In genomic region chr6:47478233-47479155, GRCh38 we compare ENCODE assay signal across 1 cellular context.
A peak's percentile ranks its signal among the peaks of the same experiment; 100 is the strongest.
TF ChIP-seq lines count a peak whose summit lies in the region.

No MANE protein-coding gene starts in this region.

TF ChIP-seq in K562, 482 proteins besides CTCF, POLR2A, EP300 and RAD21 (continued from another document):
- TF ChIP-seq THAP12 (CRISPR knock-in tag; IDR thresholded peaks at IDR 0.05) (no peak), NBN (IDR thresholded peaks at IDR 0.05; ENCODE audit: low read depth) (0 out of 2 replicates have a peak, but pooled peaks have one; percentile 50), ZNF311 (CRISPR knock-in tag; IDR thresholded peaks at IDR 0.05) (no peak), NEUROD1 (IDR thresholded peaks at IDR 0.05; ENCODE audit: borderline replicate concordance, low read depth, low read length, partially characterized antibody) (peak; percentile 34)
